8 cellular contexts compared by ENCODE assay signal in genomic region chr15:77144492-77145070, GRCh38.
DNase-seq lines count a peak whose midpoint lies in the region; ATAC-seq and TF ChIP-seq lines count a peak whose summit lies in the region.

No MANE protein-coding gene starts in this region.

- DNase-seq in GM03348 (ENCODE audit: low spot score) (peak; percentile 74), SW480 (ENCODE audit: low spot score) (peak; percentile 34), fibroblast of the conjunctiva (ENCODE audit: low read depth) (peak; percentile 94), omental fat pad (ENCODE audit: low spot score) (no peak), middle frontal gyrus (ENCODE audit: extremely low spot score, low spot score) (no peak), MV-4-11 (lab: John Stamatoyannopoulos, UW) (no peak)

- peaks cover 0 to 10% (median 4%) of the 10 kb centered on the region in 3 donors for H3K4me1 ChIP-seq in skeletal muscle tissue (ENCODE audit: control insufficient read depth in 3 of 3, insufficient read depth in 3 of 3, low read length in 3 of 3)

- H3K27me3 ChIP-seq in skeletal muscle tissue (ENCODE audit: control insufficient read depth in 3 of 3, insufficient read depth in 3 of 3, low read length in 3 of 3) = no peaks in the 10 kb centered on the region

- no peak overlapping the region for H3K9ac ChIP-seq in skeletal muscle tissue (ENCODE audit: low read depth in 1 of 3, low read length in 3 of 3)

- no peaks in the 10 kb centered on the region for H3K36me3 ChIP-seq in skeletal muscle tissue (ENCODE audit: control insufficient read depth in 3 of 3, insufficient read depth in 3 of 3, low read length in 3 of 3)

- H3K27ac ChIP-seq in skeletal muscle tissue (ENCODE audit: low read depth, low read length) = peak overlapping the region; percentile 42

- H3K9me3 ChIP-seq in skeletal muscle tissue (ENCODE audit: control insufficient read depth in 3 of 3, low read length in 3 of 3) = no peaks in the 10 kb centered on the region

- no peak overlapping the region for H3K4me3 ChIP-seq in skeletal muscle tissue (ENCODE audit: low read length in 3 of 3)

- ATAC-seq in omental fat pad (ENCODE audit: low FRiP score) = no peak
- no peak for ATAC-seq in GM18909 (IDR thresholded peaks at IDR 0.05; ENCODE audit: poor library complexity, unreplicated experiment)

- TF ChIP-seq CTCF in omental fat pad (IDR thresholded peaks at IDR 0.05) = no peak

Comparison
In these comparisons a context has a peak if more than half of its experiments do, and no peak if none do; other contexts are left out.
1. DNase-seq: peak in GM03348 (single experiment), SW480 (single experiment) and fibroblast of the conjunctiva (single experiment); none in omental fat pad (single experiment), middle frontal gyrus (single experiment) and MV-4-11 (single experiment).